In the genomic region with DNA sequence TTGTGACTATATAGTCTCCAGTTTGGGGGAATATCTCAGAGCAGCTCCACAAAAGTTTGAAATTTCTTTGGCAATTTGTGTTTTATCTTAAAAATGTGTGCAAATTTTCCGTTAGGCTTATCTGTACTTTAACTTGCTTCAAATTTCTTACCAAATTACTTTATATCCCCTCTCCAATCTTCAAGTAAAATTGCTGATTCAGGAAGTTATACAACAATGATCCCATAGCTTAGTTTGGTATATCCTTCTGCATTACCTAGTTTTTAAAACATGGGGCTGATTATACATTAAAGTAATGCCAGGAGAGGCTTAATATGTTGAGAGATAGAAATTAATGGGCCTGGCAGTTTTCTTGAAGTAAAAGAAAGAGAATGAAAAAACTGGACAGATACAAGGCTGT, we compare ENCODE assay signal across 24 cellular contexts.
DNase-seq lines count a peak whose midpoint lies in the region; ATAC-seq, FAIRE-seq and TF ChIP-seq lines count a peak whose summit lies in the region.
"Had no signal": no experiment of that assay in that cellular context is flagged by ENCODE, and none has a peak within 500 bp of the region (broad histone marks: within the 10 kb centered on the region; RNA-seq: fewer than 3 reads in every experiment).

No MANE protein-coding gene starts in this region.

- no peak for TF ChIP-seq CTCF in HepG2 (CRISPR knock-in tag; IDR thresholded peaks at IDR 0.05)
- TF ChIP-seq CTCF in right lobe of liver (IDR thresholded peaks at IDR 0.05): no peak
- TF ChIP-seq CTCF in astrocyte (IDR thresholded peaks at IDR 0.05; ENCODE audit: insufficient read depth, low read depth, low read length): no peak
- no peak for TF ChIP-seq CTCF in type B pancreatic cell (conservative IDR thresholded peaks at IDR 0.05)

- H3K27ac ChIP-seq in HepG2 (ENCODE audit: extremely low read length, insufficient read depth, low read length) (no peak overlapping the region), right lobe of liver (no peak overlapping the region), astrocyte (ENCODE audit: low read depth, low read length) (no peak overlapping the region)
- H3K27ac ChIP-seq in effector memory CD4-positive, alpha-beta T cell (ENCODE audit: insufficient read depth, low read length, poor library complexity, severe bottlenecking): no peak overlapping the region
- H3K27ac ChIP-seq: 22Rv1; BLaER1 treated with 17β-estradiol and CSF1 and Interleukin-3, amounts not matched to agents 10 nM and 100 nM had no signal

- H3K27me3 Mint-ChIP-seq in astrocyte (ENCODE audit: low read depth, unreplicated experiment) (no peaks in the 10 kb centered on the region), type B pancreatic cell (no peaks in the 10 kb centered on the region)
- H3K27me3 Mint-ChIP-seq: CD4-positive, alpha-beta T cell; CD8-positive, alpha-beta memory T cell had no signal

- no peak for FAIRE-seq in HepG2 (lab: Jason Lieb, UNC)
- peak; percentile 77 for FAIRE-seq in astrocyte (lab: Jason Lieb, UNC)
- FAIRE-seq: A204.1, GM12878, H54 had no signal

- no peak overlapping the region for H3K4me3 ChIP-seq in HepG2 (replicated peaks in 1 of 3; ENCODE audit: insufficient read depth in 1 of 3, low read depth in 2 of 3, low read length in 3 of 3)
- H3K4me3 ChIP-seq in right lobe of liver: no peak overlapping the region
- no peak overlapping the region for H3K4me3 ChIP-seq in astrocyte (ENCODE audit: insufficient read depth, low read depth, low read length)
- H3K4me3 ChIP-seq in effector memory CD4-positive, alpha-beta T cell (ENCODE audit: insufficient read depth, low read depth, low read length, poor library complexity, severe bottlenecking): no peak overlapping the region
- H3K4me3 ChIP-seq: BLaER1 treated with 17β-estradiol and CSF1 and Interleukin-3, amounts not matched to agents 10 nM and 100 nM; GM12878; HAP-1 had no signal

- intact Hi-C loops in HepG2 (cut with micrococcal nuclease; ENCODE audit: unreplicated experiment): no loop called here
- intact Hi-C loops in right lobe of liver (cut with DNase I): no loop called here

- CTCF ChIA-PET in HepG2 (lab: Yijun Ruan, JAX; ENCODE audit: low intra/inter-chr PET ratio, low total read pairs): no interaction called here

- no peak for TF ChIP-seq POLR2A in HepG2 (IDR thresholded peaks at IDR 0.05; ENCODE audit: insufficient read depth in 1 of 2, low read depth in 2 of 2, low read length in 2 of 2)
- TF ChIP-seq POLR2A in right lobe of liver (IDR thresholded peaks at IDR 0.05): no peak

- peaks cover 3% of the 10 kb centered on the region for H3K9me3 Mint-ChIP-seq in astrocyte (ENCODE audit: unreplicated experiment)
- H3K9me3 Mint-ChIP-seq in stimulated activated effector memory CD8-positive, alpha-beta T cell treated with anti-CD3 and anti-CD28 coated beads, Interleukin-12 subunit alpha, Interleukin-12 subunit beta, amount 100 ng/mL, for 72 hours: no peaks in the 10 kb centered on the region
- H3K9me3 Mint-ChIP-seq in type B pancreatic cell: no peaks in the 10 kb centered on the region
- H3K9me3 Mint-ChIP-seq: CD14-positive monocyte; CD4-positive, alpha-beta T cell; CD8-positive, alpha-beta memory T cell; HFFc6 had no signal

- H3K79me2 ChIP-seq in HepG2 (ENCODE audit: insufficient read depth, low read length): no peaks in the 10 kb centered on the region
- H3K79me2 ChIP-seq in astrocyte (ENCODE audit: insufficient read depth, low read length): no peaks in the 10 kb centered on the region

- no peaks in the 10 kb centered on the region for H4K20me1 ChIP-seq in HepG2 (ENCODE audit: insufficient read depth, low read length)
- no peaks in the 10 kb centered on the region for H4K20me1 ChIP-seq in astrocyte (ENCODE audit: insufficient read depth, low read length)

- 92% methylated on average over 1 of the region's 1 CpG for WGBS in HepG2 (ENCODE audit: low lambda C conversion rate)
- WGBS in right lobe of liver (ENCODE audit: insufficient coverage, low coverage, low lambda C conversion rate, missing lambda C conversion rate): 43% methylated on average over 1 of the region's 1 CpG

- H3K4me3 Mint-ChIP-seq in astrocyte (ENCODE audit: unreplicated experiment) (no peak overlapping the region), type B pancreatic cell (no peak overlapping the region)
- H3K4me3 Mint-ChIP-seq in stimulated activated effector memory CD8-positive, alpha-beta T cell treated with anti-CD3 and anti-CD28 coated beads, Interleukin-12 subunit alpha, Interleukin-12 subunit beta, amount 100 ng/mL, for 72 hours: no peak overlapping the region
- H3K4me3 Mint-ChIP-seq: CD14-positive monocyte; CD4-positive, alpha-beta T cell; CD8-positive, alpha-beta memory T cell; HFFc6 had no signal

- DNase-seq in HepG2 (ENCODE audit: low spot score): no peak
- DNase-seq in right lobe of liver: no peak
- no peak for DNase-seq in astrocyte (ENCODE audit: low read depth)
- no peak for DNase-seq in stimulated activated effector memory CD8-positive, alpha-beta T cell treated with anti-CD3 and anti-CD28 coated beads, Interleukin-12 subunit alpha, Interleukin-12 subunit beta, amount 100 ng/mL, for 72 hours (ENCODE audit: low spot score in 2 of 2)
- no peak for DNase-seq in type B pancreatic cell (ENCODE audit: extremely low spot score, unreplicated experiment)
- DNase-seq in effector memory CD4-positive, alpha-beta T cell: no peak
- DNase-seq: ACHN; AML-193; BE2C; CD4-positive, alpha-beta T cell; CD8-positive, alpha-beta memory T cell; DMS 273 treated with DMSO at 0.1 percent for 48 hours; DMS79; EL; GDM1; GOT3; HFFc6 had no signal

- ATAC-seq in HepG2 (no peak), right lobe of liver (no peak)
- no peak for ATAC-seq in stimulated activated effector memory CD8-positive, alpha-beta T cell treated with anti-CD3 and anti-CD28 coated beads, Interleukin-12 subunit alpha, Interleukin-12 subunit beta, amount 100 ng/mL, for 72 hours
- ATAC-seq: GM12878 had no signal

- H3K27ac Mint-ChIP-seq in astrocyte (ENCODE audit: unreplicated experiment) (no peak overlapping the region), type B pancreatic cell (no peak overlapping the region)
- peak overlapping the region; percentile 26 for H3K27ac Mint-ChIP-seq in stimulated activated effector memory CD8-positive, alpha-beta T cell treated with anti-CD3 and anti-CD28 coated beads, Interleukin-12 subunit alpha, Interleukin-12 subunit beta, amount 100 ng/mL, for 72 hours
- H3K27ac Mint-ChIP-seq: CD4-positive, alpha-beta T cell had no signal

- no peaks in the 10 kb centered on the region for H3K4me1 ChIP-seq in HepG2 (ENCODE audit: insufficient read depth, low read length)
- no peaks in the 10 kb centered on the region for H3K4me1 ChIP-seq in right lobe of liver
- H3K4me1 ChIP-seq in astrocyte (ENCODE audit: insufficient read depth, low read length): no peaks in the 10 kb centered on the region
- no peaks in the 10 kb centered on the region for H3K4me1 ChIP-seq in effector memory CD4-positive, alpha-beta T cell (ENCODE audit: control insufficient read depth, insufficient read depth, low read length, poor library complexity, severe bottlenecking)
- H3K4me1 ChIP-seq: BE2C; BLaER1 treated with 17β-estradiol and CSF1 and Interleukin-3, amounts not matched to agents 10 nM and 100 nM; HAP-1 had no signal

- no peak overlapping the region for H3K4me2 ChIP-seq in HepG2 (ENCODE audit: low read depth, low read length)
- H3K4me2 ChIP-seq in astrocyte (ENCODE audit: low read length): no peak overlapping the region
- H3K4me2 ChIP-seq: BLaER1 treated with 17β-estradiol and CSF1 and Interleukin-3, amounts not matched to agents 10 nM and 100 nM had no signal

- H2AFZ ChIP-seq in HepG2 (ENCODE audit: low read length) (no peak overlapping the region), astrocyte (ENCODE audit: low read depth, low read length) (no peak overlapping the region)

- BruUV-seq in HepG2 (replicated peaks; lab: Mats Ljungman, UMichigan): no TSS peak

- no peak for TF ChIP-seq RAD21 in HepG2 (CRISPR knock-in tag; IDR thresholded peaks at IDR 0.05)

- H3K9ac ChIP-seq in HepG2 (ENCODE audit: insufficient read depth, low read depth, low read length) (no peak overlapping the region), astrocyte (ENCODE audit: low read length) (no peak overlapping the region)
- H3K9ac ChIP-seq: BLaER1 treated with 17β-estradiol and CSF1 and Interleukin-3, amounts not matched to agents 10 nM and 100 nM had no signal

- no peak for TF ChIP-seq EP300 in HepG2 (IDR thresholded peaks at IDR 0.05; ENCODE audit: low read depth in 2 of 2, low read length in 2 of 2)
- no peak for TF ChIP-seq EP300 in HepG2 (CRISPR knock-in tag; IDR thresholded peaks at IDR 0.05; ENCODE audit: borderline replicate concordance)

- in situ Hi-C loops in HepG2 (cut with HindIII; ENCODE audit: extremely low pct_ligation_motif_present, low pct_unique_long_range_greater_than_20kb): no loop called here

- H3K4me1 Mint-ChIP-seq in astrocyte (ENCODE audit: low read depth, unreplicated experiment) (no peaks in the 10 kb centered on the region), type B pancreatic cell (ENCODE audit: unreplicated experiment) (no peaks in the 10 kb centered on the region)
- no peaks in the 10 kb centered on the region for H3K4me1 Mint-ChIP-seq in stimulated activated effector memory CD8-positive, alpha-beta T cell treated with anti-CD3 and anti-CD28 coated beads, Interleukin-12 subunit alpha, Interleukin-12 subunit beta, amount 100 ng/mL, for 72 hours
- H3K4me1 Mint-ChIP-seq: CD14-positive monocyte; CD8-positive, alpha-beta memory T cell had no signal

- H3K36me3 Mint-ChIP-seq in astrocyte (ENCODE audit: low read depth, unreplicated experiment) (peaks cover 3% of the 10 kb centered on the region), type B pancreatic cell (peaks cover 14% of the 10 kb centered on the region)
- peaks cover 64% of the 10 kb centered on the region for H3K36me3 Mint-ChIP-seq in stimulated activated effector memory CD8-positive, alpha-beta T cell treated with anti-CD3 and anti-CD28 coated beads, Interleukin-12 subunit alpha, Interleukin-12 subunit beta, amount 100 ng/mL, for 72 hours

- no peaks in the 10 kb centered on the region for H3K27me3 ChIP-seq in HepG2 (ENCODE audit: control insufficient read depth in 1 of 2, insufficient read depth in 2 of 2, low read length in 2 of 2)
- H3K27me3 ChIP-seq in right lobe of liver: no peaks in the 10 kb centered on the region
- H3K27me3 ChIP-seq in astrocyte (ENCODE audit: insufficient read depth, low read length): no peaks in the 10 kb centered on the region
- no peaks in the 10 kb centered on the region for H3K27me3 ChIP-seq in effector memory CD4-positive, alpha-beta T cell (replicated peaks; ENCODE audit: control insufficient read depth, insufficient read depth, low read length, poor library complexity, severe bottlenecking)
- H3K27me3 ChIP-seq: BE2C had no signal

- H3K9me3 ChIP-seq in HepG2 (ENCODE audit: low read length): no peaks in the 10 kb centered on the region
- no peaks in the 10 kb centered on the region for H3K9me3 ChIP-seq in right lobe of liver
- no peaks in the 10 kb centered on the region for H3K9me3 ChIP-seq in astrocyte (ENCODE audit: insufficient read depth, low read depth, low read length)
- no peaks in the 10 kb centered on the region for H3K9me3 ChIP-seq in effector memory CD4-positive, alpha-beta T cell (ENCODE audit: control insufficient read depth, low read length)
- H3K9me3 ChIP-seq: BE2C; BLaER1 treated with 17β-estradiol and CSF1 and Interleukin-3, amounts not matched to agents 10 nM and 100 nM; HAP-1 had no signal

- POLR2A ChIA-PET in HepG2 (lab: Yijun Ruan, JAX): no interaction called here

- H3K36me3 ChIP-seq in HepG2 (replicated peaks in 1 of 2; ENCODE audit: control insufficient read depth in 1 of 2, insufficient read depth in 2 of 2, low read length in 2 of 2) (no peaks in the 10 kb centered on the region; a peak in 1 of 5 replicates), right lobe of liver (peaks cover 0 to 3% (median 0%) of the 10 kb centered on the region in 4 donors), astrocyte (ENCODE audit: insufficient read depth, low read length) (peaks cover 2% of the 10 kb centered on the region)
- H3K36me3 ChIP-seq in effector memory CD4-positive, alpha-beta T cell (ENCODE audit: control insufficient read depth, insufficient read depth, low read length): no peaks in the 10 kb centered on the region
- H3K36me3 ChIP-seq: BE2C had no signal
